ENCODE assay signal across 15 cellular contexts in genomic region chr6:20740727-20741126, GRCh38.
DNase-seq lines count a peak whose midpoint lies in the region; ATAC-seq, FAIRE-seq and TF ChIP-seq lines count a peak whose summit lies in the region.
"Had no signal": no experiment of that assay in that cellular context is flagged by ENCODE, and none has a peak within 500 bp of the region (broad histone marks: within the 10 kb centered on the region; RNA-seq: fewer than 3 reads in every experiment).

No MANE protein-coding gene starts in this region.

- no peak for TF ChIP-seq RAD21 in A549 (conservative IDR thresholded peaks at IDR 0.05 in 1 of 2, IDR thresholded peaks at IDR 0.05 in 1 of 2)

- TF ChIP-seq EP300 in A549 (IDR thresholded peaks at IDR 0.05): no peak

- no peak overlapping the region for H3K4me3 ChIP-seq in A549
- no peak overlapping the region for H3K4me3 ChIP-seq in pancreas
- H3K4me3 ChIP-seq: BLaER1 had no signal

- no peak for TF ChIP-seq POLR2A in A549 (IDR thresholded peaks at IDR 0.05; ENCODE audit: low read length)

- H3K27me3 ChIP-seq in pancreas: no peaks in the 10 kb centered on the region
- H3K27me3 ChIP-seq: BLaER1 had no signal

- intact Hi-C loops in pancreas (cut with DNase I) (no loop called here), Right ventricle myocardium inferior (cut with DNase I) (no loop called here)

- DNase-seq in A549 (ENCODE audit: low read depth in 1 of 2, low spot score in 1 of 2) (no peak), DMS53 (lab: John Stamatoyannopoulos, UW) (peak; percentile 41), pancreas (no peak), UCSD-AML1 (lab: John Stamatoyannopoulos, UW; ENCODE audit: unreplicated experiment) (no peak), Right ventricle myocardium inferior (ENCODE audit: missing footprints) (no peak)
- DNase-seq: AML-193, DMS 273 treated with DMSO at 0.1 percent for 48 hours, DMS79 treated with DMSO at 0.1 percent for 48 hours, EL, GOT3, H9 had no signal

- FAIRE-seq in A549 (lab: Jason Lieb, UNC) (peak; percentile 18), pancreas (lab: Jason Lieb, UNC) (peak; percentile 81)
- FAIRE-seq: G401.6, GM12891 had no signal

- H3K27ac ChIP-seq in A549 (no peak overlapping the region), VCaP (peak overlapping the region; percentile 50), pancreas (no peak overlapping the region)
- H3K27ac ChIP-seq: BLaER1 had no signal

- TF ChIP-seq CTCF in A549 (IDR thresholded peaks at IDR 0.05): no peak
- no peak for TF ChIP-seq CTCF in VCaP (conservative IDR thresholded peaks at IDR 0.05)
- no peak for TF ChIP-seq CTCF in pancreas (IDR thresholded peaks at IDR 0.05)

- 66% methylated on average over 4 of the region's 4 CpGs for WGBS in A549 (ENCODE audit: missing lambda C conversion rate)
- WGBS in pancreas, 2 donors: 71 to 72% methylated on average over 4 of the region's 4 CpGs

- H3K4me2 ChIP-seq in A549: no peak overlapping the region
- H3K4me2 ChIP-seq: BLaER1 had no signal

- H3K36me3 ChIP-seq in pancreas: no peaks in the 10 kb centered on the region

- CTCF ChIA-PET in A549 (lab: Yijun Ruan, JAX): no interaction called here

- H3K4me1 ChIP-seq in A549 (0 out of 3 replicates have a peak, but pooled peaks cover 3% of the 10 kb centered on the region), pancreas (peaks cover 0 to 13% (median 4%) of the 10 kb centered on the region in 3 donors)
- H3K4me1 ChIP-seq: BLaER1 had no signal

- H3K9me3 ChIP-seq in A549 (no peaks in the 10 kb centered on the region), pancreas (no peaks in the 10 kb centered on the region)

- ATAC-seq in A549: no peak
- ATAC-seq in pancreas: no peak
- ATAC-seq in Right ventricle myocardium inferior: no peak

- POLR2A ChIA-PET in A549 (lab: Yijun Ruan, JAX): no interaction called here

TF ChIP-seq in A549, 52 proteins besides CTCF, POLR2A, EP300 and RAD21:
- TF ChIP-seq NR3C1 (IDR thresholded peaks at IDR 0.05) (no peak), MYC (IDR thresholded peaks at IDR 0.05; ENCODE audit: borderline replicate concordance, low read length) (no peak), MAX (IDR thresholded peaks at IDR 0.05) (no peak), ZNF302 (CRISPR knock-in tag; IDR thresholded peaks at IDR 0.05) (no peak), HOXB13 (CRISPR knock-in tag; IDR thresholded peaks at IDR 0.05; ENCODE audit: low read depth) (no peak), KDM5A (IDR thresholded peaks at IDR 0.05) (no peak), FOSB (CRISPR knock-in tag; IDR thresholded peaks at IDR 0.05) (no peak)
